ENCODE assay signal across 8 cellular contexts in the genomic region with DNA sequence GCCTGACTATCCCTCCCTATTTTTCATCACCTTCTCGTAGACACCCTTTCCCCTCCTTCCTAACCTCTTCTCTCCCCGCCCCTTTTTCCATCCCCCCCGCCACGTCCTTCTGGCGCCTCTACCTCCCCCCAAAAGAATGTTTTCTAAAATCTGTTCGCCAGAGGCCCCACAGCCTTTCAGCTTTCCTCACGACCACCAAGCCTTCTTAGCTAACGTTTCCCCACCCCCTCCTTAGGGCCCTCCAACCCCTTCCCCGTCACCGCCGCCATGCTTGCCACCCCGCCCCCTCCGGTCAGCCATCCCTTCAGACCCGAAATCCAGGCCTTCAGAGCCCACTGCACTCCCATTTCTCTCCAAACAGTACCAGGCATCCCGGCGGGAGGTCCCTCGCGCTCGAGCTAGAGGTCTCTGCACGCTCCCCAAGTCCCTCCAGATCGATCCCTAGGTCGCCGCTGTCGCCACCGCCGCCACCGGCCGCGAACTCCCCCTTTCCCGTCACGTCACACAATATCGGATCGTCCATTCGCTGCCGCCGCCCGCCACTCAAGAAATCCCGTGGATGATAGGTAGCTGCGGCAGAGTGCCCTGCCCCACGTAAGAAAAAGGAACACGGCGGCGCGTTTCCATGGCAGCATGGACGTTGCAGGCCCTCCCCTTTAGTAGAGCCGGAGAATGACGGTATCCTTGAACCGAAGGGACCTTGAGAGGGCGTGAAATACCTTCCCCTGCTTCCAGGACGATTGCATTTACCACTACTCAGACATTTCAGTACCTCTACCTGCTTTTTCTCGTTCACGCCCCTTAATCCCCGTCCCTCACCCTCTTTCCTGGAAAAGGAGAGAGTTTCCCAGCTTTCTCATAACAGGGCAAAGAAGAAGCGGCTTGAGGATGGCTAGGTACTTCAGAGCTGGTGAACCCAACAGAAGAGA. TPM values are rescaled to one million over a fixed set of nuclear protein-coding genes. Genes with fewer than 3 reads are reported as not detected.
A peak's percentile ranks its signal among the peaks of the same experiment; 100 is the strongest.
DNase-seq lines count a peak whose midpoint lies in the region; ATAC-seq and TF ChIP-seq lines count a peak whose summit lies in the region.

A gene with protein sequence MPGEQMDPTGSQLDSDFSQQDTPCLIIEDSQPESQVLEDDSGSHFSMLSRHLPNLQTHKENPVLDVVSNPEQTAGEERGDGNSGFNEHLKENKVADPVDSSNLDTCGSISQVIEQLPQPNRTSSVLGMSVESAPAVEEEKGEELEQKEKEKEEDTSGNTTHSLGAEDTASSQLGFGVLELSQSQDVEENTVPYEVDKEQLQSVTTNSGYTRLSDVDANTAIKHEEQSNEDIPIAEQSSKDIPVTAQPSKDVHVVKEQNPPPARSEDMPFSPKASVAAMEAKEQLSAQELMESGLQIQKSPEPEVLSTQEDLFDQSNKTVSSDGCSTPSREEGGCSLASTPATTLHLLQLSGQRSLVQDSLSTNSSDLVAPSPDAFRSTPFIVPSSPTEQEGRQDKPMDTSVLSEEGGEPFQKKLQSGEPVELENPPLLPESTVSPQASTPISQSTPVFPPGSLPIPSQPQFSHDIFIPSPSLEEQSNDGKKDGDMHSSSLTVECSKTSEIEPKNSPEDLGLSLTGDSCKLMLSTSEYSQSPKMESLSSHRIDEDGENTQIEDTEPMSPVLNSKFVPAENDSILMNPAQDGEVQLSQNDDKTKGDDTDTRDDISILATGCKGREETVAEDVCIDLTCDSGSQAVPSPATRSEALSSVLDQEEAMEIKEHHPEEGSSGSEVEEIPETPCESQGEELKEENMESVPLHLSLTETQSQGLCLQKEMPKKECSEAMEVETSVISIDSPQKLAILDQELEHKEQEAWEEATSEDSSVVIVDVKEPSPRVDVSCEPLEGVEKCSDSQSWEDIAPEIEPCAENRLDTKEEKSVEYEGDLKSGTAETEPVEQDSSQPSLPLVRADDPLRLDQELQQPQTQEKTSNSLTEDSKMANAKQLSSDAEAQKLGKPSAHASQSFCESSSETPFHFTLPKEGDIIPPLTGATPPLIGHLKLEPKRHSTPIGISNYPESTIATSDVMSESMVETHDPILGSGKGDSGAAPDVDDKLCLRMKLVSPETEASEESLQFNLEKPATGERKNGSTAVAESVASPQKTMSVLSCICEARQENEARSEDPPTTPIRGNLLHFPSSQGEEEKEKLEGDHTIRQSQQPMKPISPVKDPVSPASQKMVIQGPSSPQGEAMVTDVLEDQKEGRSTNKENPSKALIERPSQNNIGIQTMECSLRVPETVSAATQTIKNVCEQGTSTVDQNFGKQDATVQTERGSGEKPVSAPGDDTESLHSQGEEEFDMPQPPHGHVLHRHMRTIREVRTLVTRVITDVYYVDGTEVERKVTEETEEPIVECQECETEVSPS (N-terminal part only) (minus strand): TSS at position 484 of the 929 bp plus-strand sequence. CDS start 113 bp downstream, at position 371.

- H3K36me3 ChIP-seq in KMS-11 (ENCODE audit: insufficient read depth) (peaks cover 6% of the 10 kb centered on the region; the same call in 1 of the 2 replicates), Peyer's patch (peaks cover 0 to 2% (median 0%) of the 10 kb centered on the region in 3 donors), mucosa of rectum (ENCODE audit: control insufficient read depth in 2 of 2, insufficient read depth in 2 of 2, low read length in 2 of 2) (peaks cover 6 to 7% of the 10 kb centered on the region in 2 donors)

- no peak for TF ChIP-seq POLR2A in Peyer's patch (IDR thresholded peaks at IDR 0.05)
- peak; percentile 50 for TF ChIP-seq POLR2A in erythroblast (IDR thresholded peaks at IDR 0.05; ENCODE audit: low read length)

- H4K20me1 ChIP-seq in KMS-11 (ENCODE audit: insufficient read depth) = no peaks in the 10 kb centered on the region

- H3K79me2 ChIP-seq in KMS-11 (ENCODE audit: insufficient read depth, low read depth) = no peaks in the 10 kb centered on the region

- H3K9me3 ChIP-seq in Peyer's patch (no peaks in the 10 kb centered on the region), mucosa of rectum (ENCODE audit: control insufficient read depth in 2 of 2, low read length in 2 of 2) (no peaks in the 10 kb centered on the region)

- DNase-seq in DMS53 (lab: John Stamatoyannopoulos, UW) (peak; percentile 97), Peyer's patch (peak; percentile 96 to 99 (median 98)), erythroblast (lab: John Stamatoyannopoulos, UW) (peak; percentile 94 to 97)
- DNase-seq in activated T-cell treated with anti-CD3 and anti-CD28 coated beads, Interleukin-2, amount 50 U/mL, for 4 hours = peak; percentile 91
- peak; percentile 88 for DNase-seq in stimulated activated CD8-positive, alpha-beta memory T cell treated with anti-CD3 and anti-CD28 coated beads, Interleukin-4, amount 100 ng/mL, for 4 hours (ENCODE audit: low read depth in 2 of 2, low spot score in 1 of 2)

- H3K27ac ChIP-seq in KMS-11 = peak within 1 kb of the TSS; percentile 31; the same call in 1 of the 2 replicates
- H3K27ac ChIP-seq in Peyer's patch = peak within 1 kb of the TSS; percentile 66 to 85 (median 81)
- peak within 1 kb of the TSS; percentile 76 to 78 for H3K27ac ChIP-seq in mucosa of rectum (ENCODE audit: low read depth in 2 of 2, low read length in 2 of 2)

- H3K9me3 Mint-ChIP-seq in activated T-cell treated with anti-CD3 and anti-CD28 coated beads, Interleukin-2, amount 50 U/mL, for 4 hours = no peaks in the 10 kb centered on the region

- H3K27me3 ChIP-seq in KMS-11 (ENCODE audit: insufficient read depth, low read depth) = no peaks in the 10 kb centered on the region
- H3K27me3 ChIP-seq in Peyer's patch = no peaks in the 10 kb centered on the region
- H3K27me3 ChIP-seq in mucosa of rectum (ENCODE audit: control insufficient read depth in 2 of 2, insufficient read depth in 2 of 2, low read length in 2 of 2) = no peaks in the 10 kb centered on the region

- peak within 1 kb of the TSS; percentile 24 for H3K4me3 ChIP-seq in KMS-11 (IDR thresholded peaks at IDR 0.05; ENCODE audit: insufficient read depth, low read depth, low read length)
- peak within 1 kb of the TSS; percentile 77 to 96 (median 84) for H3K4me3 ChIP-seq in Peyer's patch
- H3K4me3 ChIP-seq in mucosa of rectum (ENCODE audit: low read length in 2 of 2) = peak within 1 kb of the TSS; percentile 81 to 98

- peak within 1 kb of the TSS; percentile 89 for H3K4me2 ChIP-seq in KMS-11

- peak within 1 kb of the TSS; percentile 99 for H3K4me3 Mint-ChIP-seq in activated T-cell treated with anti-CD3 and anti-CD28 coated beads, Interleukin-2, amount 50 U/mL, for 4 hours

- H3K9ac ChIP-seq in KMS-11 (peak within 1 kb of the TSS; percentile 64), mucosa of rectum (ENCODE audit: low read depth in 1 of 2, low read length in 2 of 2) (peak within 1 kb of the TSS; percentile 60 to 87)

- ATAC-seq in GM21737 (IDR thresholded peaks at IDR 0.05; ENCODE audit: unreplicated experiment) = peak; percentile 93
- peak; percentile 100 for ATAC-seq in activated T-cell treated with anti-CD3 and anti-CD28 coated beads, Interleukin-2, amount 50 U/mL, for 4 hours

- TF ChIP-seq CTCF in KMS-11 (conservative IDR thresholded peaks at IDR 0.05; ENCODE audit: low read depth, low read length) (no peak), Peyer's patch (IDR thresholded peaks at IDR 0.05) (peak in 1 of 6 experiments; percentile 7)

- peaks cover 24% of the 10 kb centered on the region for H3K36me3 Mint-ChIP-seq in activated T-cell treated with anti-CD3 and anti-CD28 coated beads, Interleukin-2, amount 50 U/mL, for 4 hours (ENCODE audit: insufficient read depth)

- H3K4me1 Mint-ChIP-seq in activated T-cell treated with anti-CD3 and anti-CD28 coated beads, Interleukin-2, amount 50 U/mL, for 4 hours (ENCODE audit: low read depth) = peaks cover 29% of the 10 kb centered on the region

- no peaks in the 10 kb centered on the region for H3K27me3 Mint-ChIP-seq in activated T-cell treated with anti-CD3 and anti-CD28 coated beads, Interleukin-2, amount 50 U/mL, for 4 hours (ENCODE audit: low read depth)

- peak within 1 kb of the TSS; percentile 97 for H2AFZ ChIP-seq in KMS-11 (ENCODE audit: low read depth)

- peaks cover 19% of the 10 kb centered on the region for H3K4me1 ChIP-seq in KMS-11 (ENCODE audit: low read depth, poor library complexity, severe bottlenecking)
- peaks cover 0 to 11% (median 2%) of the 10 kb centered on the region in 4 donors for H3K4me1 ChIP-seq in Peyer's patch
- peaks cover 8 to 13% of the 10 kb centered on the region in 2 donors for H3K4me1 ChIP-seq in mucosa of rectum (ENCODE audit: control insufficient read depth in 2 of 2, insufficient read depth in 2 of 2, low read length in 2 of 2)

RNA-seq across cellular contexts. Expression of the gene that starts here (rescaled TPM):
- 100 to 1,000 TPM in 1 of 4 donors, 10 to 100 TPM in 2, 1 to 10 TPM in 1; 9.3 to 163 (median 24.6) TPM for total RNA-seq in Peyer's patch
- total RNA-seq in activated T-cell treated with anti-CD3 and anti-CD28 coated beads, Interleukin-2, amount 50 U/mL, for 4 hours = 10 to 100 TPM; 30.5 to 36.1 (median 35.3) TPM

Comparison
In these comparisons a context has a peak if more than half of its experiments do, and no peak if none do; other contexts are left out.
1. Peak in every context shown above with its lines: DNase-seq, ATAC-seq, H3K4me3 ChIP-seq and H3K27ac ChIP-seq.
2. H3K27ac ChIP-seq: peak in every context shown above with its lines; median percentile 81 in Peyer's patch; 77 in mucosa of rectum; 31 in KMS-11.
3. H3K4me3 ChIP-seq: peak in every context shown above with its lines; median percentile 90 in mucosa of rectum; 84 in Peyer's patch; 24 in KMS-11.